ENCODE assay signal across 9 cellular contexts in genomic region chr6:109013551-109014101, GRCh38.
DNase-seq lines count a peak whose midpoint lies in the region; ATAC-seq and TF ChIP-seq lines count a peak whose summit lies in the region.
"Had no signal": no experiment of that assay in that cellular context is flagged by ENCODE, and none has a peak within 500 bp of the region (broad histone marks: within the 10 kb centered on the region; RNA-seq: fewer than 3 reads in every experiment).

No MANE protein-coding gene starts in this region.

- CTCF ChIA-PET in activated naive CD4-positive, alpha-beta T cell treated with anti-CD3 and anti-CD28 coated beads, Interleukin-2, amount 10 ng/mL, durations not matched to agents 7 days and 5 days (lab: Charles Lee) = interaction anchor here (0.6 to 1.2 kb wide), 3 partner anchors 15 to 470 kb away, joined by 3 read pairs; no protein-coding TSS in a partner anchor
- CTCF ChIA-PET in T-cell (lab: Charles Lee) = interaction anchor here in 1 of 2 donors (0.6 to 10.6 kb wide), 3 partner anchors 59 to 79 kb away, joined by 3 to 77 read pairs (median 4); no protein-coding TSS in a partner anchor

- H3K27ac ChIP-seq in layer of hippocampus (ENCODE audit: low read depth, low read length) (peak overlapping the region; percentile 55), tibial artery (peak overlapping the region; percentile 45 to 51)

- no peaks in the 10 kb centered on the region for H3K27me3 Mint-ChIP-seq in activated naive CD4-positive, alpha-beta T cell treated with anti-CD3 and anti-CD28 coated beads, Interleukin-2, amount 50 U/mL, for 24 hours
- no peaks in the 10 kb centered on the region for H3K27me3 Mint-ChIP-seq in activated naive CD4-positive, alpha-beta T cell treated with anti-CD3 and anti-CD28 coated beads, Interleukin-2, amount 10 ng/mL, durations not matched to agents 7 days and 5 days
- H3K27me3 Mint-ChIP-seq in T-cell = no peaks in the 10 kb centered on the region

- no peaks in the 10 kb centered on the region for H3K27me3 ChIP-seq in layer of hippocampus (ENCODE audit: control insufficient read depth, insufficient read depth, low read length)
- no peaks in the 10 kb centered on the region for H3K27me3 ChIP-seq in tibial artery

- peaks cover 0 to 29% (median 5%) of the 10 kb centered on the region in 4 donors for H3K4me1 ChIP-seq in tibial artery

- intact Hi-C loops in tibial artery (cut with DNase I; ENCODE audit: low total_unique reads) = loop anchor here (5.0 kb wide), 1 partner anchor 369 kb away; the partner anchor contains the start of gene CD164

- no peaks in the 10 kb centered on the region for H3K9me3 ChIP-seq in tibial artery

- POLR2A ChIA-PET in T-cell (lab: Charles Lee) = interaction anchor here (0.6 to 1.1 kb wide), 4 partner anchors 17 to 162 kb away, joined by 3 to 7 read pairs (median 4); no protein-coding TSS in a partner anchor

- H3K27ac Mint-ChIP-seq in activated naive CD4-positive, alpha-beta T cell treated with anti-CD3 and anti-CD28 coated beads, Interleukin-2, amount 50 U/mL, for 24 hours = peak overlapping the region; percentile 92
- no peak overlapping the region for H3K27ac Mint-ChIP-seq in activated naive CD4-positive, alpha-beta T cell treated with anti-CD3 and anti-CD28 coated beads, Interleukin-2, amount 10 ng/mL, durations not matched to agents 7 days and 5 days
- peak overlapping the region; percentile 86 to 95 for H3K27ac Mint-ChIP-seq in T-cell

- no peak for ATAC-seq in T-cell (replicated peaks in 1 of 4)
- ATAC-seq in GM19395 (IDR thresholded peaks at IDR 0.05; ENCODE audit: unreplicated experiment) = no peak
- ATAC-seq in HG03039 (IDR thresholded peaks at IDR 0.05; ENCODE audit: unreplicated experiment) = no peak

- peaks cover 1% of the 10 kb centered on the region for H3K36me3 Mint-ChIP-seq in activated naive CD4-positive, alpha-beta T cell treated with anti-CD3 and anti-CD28 coated beads, Interleukin-2, amount 50 U/mL, for 24 hours
- no peaks in the 10 kb centered on the region for H3K36me3 Mint-ChIP-seq in activated naive CD4-positive, alpha-beta T cell treated with anti-CD3 and anti-CD28 coated beads, Interleukin-2, amount 10 ng/mL, durations not matched to agents 7 days and 5 days
- H3K36me3 Mint-ChIP-seq in T-cell = no peaks in the 10 kb centered on the region

- H3K4me3 Mint-ChIP-seq in activated naive CD4-positive, alpha-beta T cell treated with anti-CD3 and anti-CD28 coated beads, Interleukin-2, amount 50 U/mL, for 24 hours = peak overlapping the region; percentile 53
- H3K4me3 Mint-ChIP-seq in activated naive CD4-positive, alpha-beta T cell treated with anti-CD3 and anti-CD28 coated beads, Interleukin-2, amount 10 ng/mL, durations not matched to agents 7 days and 5 days = no peak overlapping the region
- peak overlapping the region in 2 of 3 donors; percentile 21 to 39 for H3K4me3 Mint-ChIP-seq in T-cell

- no peaks in the 10 kb centered on the region for H3K9me3 Mint-ChIP-seq in activated naive CD4-positive, alpha-beta T cell treated with anti-CD3 and anti-CD28 coated beads, Interleukin-2, amount 50 U/mL, for 24 hours
- no peaks in the 10 kb centered on the region for H3K9me3 Mint-ChIP-seq in activated naive CD4-positive, alpha-beta T cell treated with anti-CD3 and anti-CD28 coated beads, Interleukin-2, amount 10 ng/mL, durations not matched to agents 7 days and 5 days
- H3K9me3 Mint-ChIP-seq in T-cell = no peaks in the 10 kb centered on the region

- H3K4me3 ChIP-seq in tibial artery = no peak overlapping the region

- no peak for TF ChIP-seq CTCF in tibial artery (IDR thresholded peaks at IDR 0.05)

- DNase-seq in activated naive CD4-positive, alpha-beta T cell treated with anti-CD3 and anti-CD28 coated beads, Interleukin-2, amount 10 ng/mL, durations not matched to agents 7 days and 5 days = no peak
- DNase-seq in T-cell (no peak), tibial artery (no peak), HUDEP-2 (lab: John Stamatoyannopoulos, UW; ENCODE audit: unreplicated experiment in 76 of 76) (no peak)
- DNase-seq: activated CD4-positive, alpha-beta T cell treated with anti-CD3 and anti-CD28 coated beads for 1 hour had no signal

- peaks cover 60% of the 10 kb centered on the region for H3K4me1 Mint-ChIP-seq in activated naive CD4-positive, alpha-beta T cell treated with anti-CD3 and anti-CD28 coated beads, Interleukin-2, amount 50 U/mL, for 24 hours
- peaks cover 20% of the 10 kb centered on the region for H3K4me1 Mint-ChIP-seq in activated naive CD4-positive, alpha-beta T cell treated with anti-CD3 and anti-CD28 coated beads, Interleukin-2, amount 10 ng/mL, durations not matched to agents 7 days and 5 days
- peaks cover 56 to 61% (median 58%) of the 10 kb centered on the region in 3 donors for H3K4me1 Mint-ChIP-seq in T-cell

- H3K36me3 ChIP-seq in tibial artery = no peaks in the 10 kb centered on the region
